2 cellular contexts compared by ENCODE assay signal in the genomic region with DNA sequence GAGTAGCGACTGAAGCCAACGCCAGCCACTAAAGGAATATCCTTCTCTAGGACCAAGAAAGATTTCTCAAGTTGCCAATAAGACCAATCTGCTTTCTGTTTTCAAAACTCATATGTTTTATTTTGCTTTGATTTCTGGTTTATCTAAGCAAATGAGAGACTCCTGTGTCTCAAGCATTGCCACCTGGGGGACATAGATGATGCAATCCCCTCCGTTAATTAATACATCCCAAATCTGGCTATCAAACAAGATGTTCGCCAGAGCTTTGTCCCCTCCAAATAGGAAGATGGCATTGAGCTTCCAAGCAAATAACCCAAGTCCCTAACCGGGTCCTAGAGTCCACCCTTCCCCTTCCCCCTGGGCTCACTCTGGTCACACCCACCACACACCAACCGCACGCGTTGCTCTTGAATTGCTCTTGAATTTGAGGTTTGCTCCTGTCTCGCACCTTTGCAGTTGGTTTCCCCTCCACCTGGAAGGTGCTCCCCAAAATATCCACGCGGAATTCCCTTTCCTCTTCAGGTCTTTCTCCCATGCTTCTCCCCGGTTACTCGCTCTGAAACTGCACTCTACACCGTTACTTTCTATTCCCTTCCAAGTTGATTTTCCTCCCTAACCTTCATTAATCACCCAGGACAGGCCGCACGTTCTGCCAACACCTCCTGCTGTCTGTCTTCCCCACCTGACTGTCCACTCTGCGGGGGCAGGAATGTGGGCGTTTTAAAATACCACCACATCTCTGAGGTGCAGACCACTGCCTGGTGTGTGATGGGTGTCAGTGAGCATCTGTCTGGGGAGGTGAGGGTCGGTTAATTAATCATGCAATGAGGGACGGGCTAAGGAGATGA.
A peak's percentile ranks its signal among the peaks of the same experiment; 100 is the strongest.
TF ChIP-seq lines count a peak whose summit lies in the region.

No MANE protein-coding gene starts in this region.

TF ChIP-seq in GM23338, 12 proteins besides CTCF, POLR2A, EP300 and RAD21 (continues in another document):
- no peak for TF ChIP-seq STAT1 (IDR thresholded peaks at IDR 0.05; ENCODE audit: unreplicated experiment)
- no peak for TF ChIP-seq NANOG (IDR thresholded peaks at IDR 0.05; ENCODE audit: borderline replicate concordance)
- no peak for TF ChIP-seq EZH2phosphoT487 (IDR thresholded peaks at IDR 0.05; ENCODE audit: unreplicated experiment)
- no peak for TF ChIP-seq CREB1 (CRISPR knock-in tag; IDR thresholded peaks at IDR 0.05; ENCODE audit: low read depth)
- TF ChIP-seq, protein P1, sequence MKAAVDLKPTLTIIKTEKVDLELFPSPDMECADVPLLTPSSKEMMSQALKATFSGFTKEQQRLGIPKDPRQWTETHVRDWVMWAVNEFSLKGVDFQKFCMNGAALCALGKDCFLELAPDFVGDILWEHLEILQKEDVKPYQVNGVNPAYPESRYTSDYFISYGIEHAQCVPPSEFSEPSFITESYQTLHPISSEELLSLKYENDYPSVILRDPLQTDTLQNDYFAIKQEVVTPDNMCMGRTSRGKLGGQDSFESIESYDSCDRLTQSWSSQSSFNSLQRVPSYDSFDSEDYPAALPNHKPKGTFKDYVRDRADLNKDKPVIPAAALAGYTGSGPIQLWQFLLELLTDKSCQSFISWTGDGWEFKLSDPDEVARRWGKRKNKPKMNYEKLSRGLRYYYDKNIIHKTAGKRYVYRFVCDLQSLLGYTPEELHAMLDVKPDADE (IDR thresholded peaks at IDR 0.05): no peak
- no peak for TF ChIP-seq POLR2AphosphoS5 (IDR thresholded peaks at IDR 0.05; ENCODE audit: low read depth)
- no peak for TF ChIP-seq ZNF114 (CRISPR knock-in tag; IDR thresholded peaks at IDR 0.05)
- TF ChIP-seq, protein P2, sequence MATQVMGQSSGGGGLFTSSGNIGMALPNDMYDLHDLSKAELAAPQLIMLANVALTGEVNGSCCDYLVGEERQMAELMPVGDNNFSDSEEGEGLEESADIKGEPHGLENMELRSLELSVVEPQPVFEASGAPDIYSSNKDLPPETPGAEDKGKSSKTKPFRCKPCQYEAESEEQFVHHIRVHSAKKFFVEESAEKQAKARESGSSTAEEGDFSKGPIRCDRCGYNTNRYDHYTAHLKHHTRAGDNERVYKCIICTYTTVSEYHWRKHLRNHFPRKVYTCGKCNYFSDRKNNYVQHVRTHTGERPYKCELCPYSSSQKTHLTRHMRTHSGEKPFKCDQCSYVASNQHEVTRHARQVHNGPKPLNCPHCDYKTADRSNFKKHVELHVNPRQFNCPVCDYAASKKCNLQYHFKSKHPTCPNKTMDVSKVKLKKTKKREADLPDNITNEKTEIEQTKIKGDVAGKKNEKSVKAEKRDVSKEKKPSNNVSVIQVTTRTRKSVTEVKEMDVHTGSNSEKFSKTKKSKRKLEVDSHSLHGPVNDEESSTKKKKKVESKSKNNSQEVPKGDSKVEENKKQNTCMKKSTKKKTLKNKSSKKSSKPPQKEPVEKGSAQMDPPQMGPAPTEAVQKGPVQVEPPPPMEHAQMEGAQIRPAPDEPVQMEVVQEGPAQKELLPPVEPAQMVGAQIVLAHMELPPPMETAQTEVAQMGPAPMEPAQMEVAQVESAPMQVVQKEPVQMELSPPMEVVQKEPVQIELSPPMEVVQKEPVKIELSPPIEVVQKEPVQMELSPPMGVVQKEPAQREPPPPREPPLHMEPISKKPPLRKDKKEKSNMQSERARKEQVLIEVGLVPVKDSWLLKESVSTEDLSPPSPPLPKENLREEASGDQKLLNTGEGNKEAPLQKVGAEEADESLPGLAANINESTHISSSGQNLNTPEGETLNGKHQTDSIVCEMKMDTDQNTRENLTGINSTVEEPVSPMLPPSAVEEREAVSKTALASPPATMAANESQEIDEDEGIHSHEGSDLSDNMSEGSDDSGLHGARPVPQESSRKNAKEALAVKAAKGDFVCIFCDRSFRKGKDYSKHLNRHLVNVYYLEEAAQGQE (IDR thresholded peaks at IDR 0.05; ENCODE audit: unreplicated experiment): no peak
- TF ChIP-seq JUNB (IDR thresholded peaks at IDR 0.05; ENCODE audit: unreplicated experiment): no peak
- TF ChIP-seq ZNF331 (CRISPR knock-in tag; IDR thresholded peaks at IDR 0.05; ENCODE audit: low read depth): no peak

TF ChIP-seq in H1, 55 proteins besides CTCF, POLR2A, EP300 and RAD21:
- TF ChIP-seq NRF1 (IDR thresholded peaks at IDR 0.05; ENCODE audit: low read depth, low read length) (no peak), CEBPB (IDR thresholded peaks at IDR 0.05; ENCODE audit: low read depth, low read length) (peak; percentile 68), TAF7 (optimal IDR thresholded peaks at IDR 0.05; ENCODE audit: borderline replicate concordance, low read depth, low read length) (no peak), FOSL1 (IDR thresholded peaks at IDR 0.05; ENCODE audit: insufficient read depth, low read depth, low read length) (no peak; the same call in 1 of the 2 replicates)
- TF ChIP-seq, protein P3, sequence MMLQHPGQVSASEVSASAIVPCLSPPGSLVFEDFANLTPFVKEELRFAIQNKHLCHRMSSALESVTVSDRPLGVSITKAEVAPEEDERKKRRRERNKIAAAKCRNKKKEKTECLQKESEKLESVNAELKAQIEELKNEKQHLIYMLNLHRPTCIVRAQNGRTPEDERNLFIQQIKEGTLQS (IDR thresholded peaks at IDR 0.05; ENCODE audit: insufficient read depth, low read depth, low read length): no peak
